ENCODE assay signal across 32 cellular contexts in genomic region chr5:115272297-115272958, GRCh38.
"Had no signal": no experiment of that assay in that cellular context is flagged by ENCODE, and none has a peak within 500 bp of the region (broad histone marks: within the 10 kb centered on the region; RNA-seq: fewer than 3 reads in every experiment).

No MANE protein-coding gene starts in this region.

- H3K27ac Mint-ChIP-seq: activated CD4-positive, alpha-beta memory T cell treated with anti-CD3 and anti-CD28 coated beads for 36 hours; activated naive CD4-positive, alpha-beta T cell treated with anti-CD3 and anti-CD28 coated beads, Interleukin-2, amount 10 ng/mL, durations not matched to agents 7 days and 5 days; activated naive CD8-positive, alpha-beta T cell; activated naive CD8-positive, alpha-beta T cell treated with anti-CD3 and anti-CD28 coated beads, Interleukin-2, amount 50 U/mL, for 24 hours; activated T-helper 1 cell treated with anti-CD3 and anti-CD28 coated beads, Interleukin-12 subunit alpha, Interleukin-12 subunit beta, Interleukin-2, Interleukin-4 antibody, amounts not matched to agents 30 ng/mL and 10 ng/mL and 1 ng/mL, durations not matched to agents 14 hours and 24 hours and 36 hours; brain had no signal

- H3K9me3 Mint-ChIP-seq: activated B cell treated with CpG ODN at 0.5 μM for 24 hours; activated CD4-positive, alpha-beta memory T cell treated with anti-CD3 and anti-CD28 coated beads for 36 hours; activated naive CD4-positive, alpha-beta T cell treated with anti-CD3 and anti-CD28 coated beads, Interleukin-2, amount 10 ng/mL, durations not matched to agents 7 days and 5 days; activated naive CD8-positive, alpha-beta T cell treated with anti-CD3 and anti-CD28 coated beads, Interleukin-2, amount 50 U/mL, for 24 hours; activated T-cell treated with anti-CD3 and anti-CD28 coated beads, Interleukin-2, amount 50 U/mL, for 4 hours; activated T-helper 1 cell treated with anti-CD3 and anti-CD28 coated beads, Interleukin-12 subunit alpha, Interleukin-12 subunit beta, Interleukin-2, Interleukin-4 antibody, amounts not matched to agents 30 ng/mL and 10 ng/mL and 1 ng/mL, durations not matched to agents 14 hours and 24 hours and 36 hours; brain had no signal

- H3K4me2 ChIP-seq: KMS-11 had no signal

- H3K4me3 Mint-ChIP-seq: activated B cell treated with CpG ODN at 0.5 μM for 24 hours; activated CD4-positive, alpha-beta memory T cell treated with anti-CD3 and anti-CD28 coated beads for 36 hours; activated naive CD4-positive, alpha-beta T cell treated with anti-CD3 and anti-CD28 coated beads, Interleukin-2, amount 10 ng/mL, durations not matched to agents 7 days and 5 days; activated naive CD8-positive, alpha-beta T cell; activated naive CD8-positive, alpha-beta T cell treated with anti-CD3 and anti-CD28 coated beads, Interleukin-2, amount 50 U/mL, for 24 hours; activated T-cell treated with anti-CD3 and anti-CD28 coated beads, Interleukin-2, amount 50 U/mL, for 4 hours; activated T-helper 1 cell treated with anti-CD3 and anti-CD28 coated beads, Interleukin-12 subunit alpha, Interleukin-12 subunit beta, Interleukin-2, Interleukin-4 antibody, amounts not matched to agents 30 ng/mL and 10 ng/mL and 1 ng/mL, durations not matched to agents 14 hours and 24 hours and 36 hours; brain had no signal

- H3K27ac ChIP-seq: KMS-11, VCaP had no signal

- H3K36me3 Mint-ChIP-seq: activated naive CD4-positive, alpha-beta T cell treated with anti-CD3 and anti-CD28 coated beads, Interleukin-2, amount 10 ng/mL, durations not matched to agents 7 days and 5 days had no signal

- H3K4me1 Mint-ChIP-seq: activated naive CD4-positive, alpha-beta T cell treated with anti-CD3 and anti-CD28 coated beads, Interleukin-2, amount 10 ng/mL, durations not matched to agents 7 days and 5 days; brain had no signal

- H3K9ac ChIP-seq: KMS-11 had no signal

- ATAC-seq: activated naive CD8-positive, alpha-beta T cell treated with anti-CD3 and anti-CD28 coated beads, Interleukin-2, amount 50 U/mL, for 24 hours; activated T-cell treated with anti-CD3 and anti-CD28 coated beads, Interleukin-2, amount 50 U/mL, for 4 hours had no signal

- DNase-seq: activated B cell treated with CpG ODN at 0.5 μM for 24 hours; activated CD4-positive, alpha-beta memory T cell treated with anti-CD3 and anti-CD28 coated beads for 36 hours; activated CD4-positive, alpha-beta T cell treated with anti-CD3 and anti-CD28 coated beads for 4 hours; activated CD4-positive, alpha-beta T cell treated with anti-CD3 and anti-CD28 coated beads, Interleukin-2, amount 50 U/mL, for 1 hour; activated CD4-positive, CD25-positive, alpha-beta regulatory T cell treated with anti-CD3 and anti-CD28 coated beads, Interleukin-2, amount 50 U/mL, for 72 hours; activated CD8-positive, alpha-beta memory T cell treated with anti-CD3 and anti-CD28 coated beads, Interleukin-2, amount 50 U/mL, for 4 hours; activated gamma-delta T cell treated with Interleukin-2 at 50 U/mL for 16 hours; activated naive CD4-positive, alpha-beta T cell treated with anti-CD3 and anti-CD28 coated beads, Interleukin-2, amount 10 ng/mL, durations not matched to agents 7 days and 5 days; activated naive CD8-positive, alpha-beta T cell treated with anti-CD3 and anti-CD28 coated beads, Interleukin-2, amount 50 U/mL, for 24 hours; activated T-cell treated with anti-CD3 and anti-CD28 coated beads for 4 hours; activated T-cell treated with anti-CD3 and anti-CD28 coated beads, Interleukin-2, amount 50 U/mL, for 4 hours; anterior cingulate cortex; caudate nucleus; NCI-H1092 treated with DMSO at 0.1 percent for 48 hours; NCI-H1417 treated with DMSO at 0.1 percent for 48 hours; NCI-H187 treated with DMSO at 0.1 percent for 48 hours; NCI-H2081; NCI-H226; NCI-H446 treated with DMSO at 0.1 percent for 48 hours; NCI-H524 treated with DMSO at 0.1 percent for 48 hours; NK-92 treated with Interleukin-12 subunit alpha and Interleukin-12 subunit beta, amount 100 ng/mL, for 24 hours; OCI-M1; Right ventricle myocardium superior; SW 1271; T-helper 1 cell; T-helper 2 cell; T-helper 9 cell had no signal

- H3K27me3 Mint-ChIP-seq: activated B cell treated with CpG ODN at 0.5 μM for 24 hours; activated CD4-positive, alpha-beta memory T cell treated with anti-CD3 and anti-CD28 coated beads for 36 hours; activated naive CD4-positive, alpha-beta T cell treated with anti-CD3 and anti-CD28 coated beads, Interleukin-2, amount 10 ng/mL, durations not matched to agents 7 days and 5 days; activated naive CD8-positive, alpha-beta T cell; activated naive CD8-positive, alpha-beta T cell treated with anti-CD3 and anti-CD28 coated beads, Interleukin-2, amount 50 U/mL, for 24 hours; brain had no signal
